Comparison of ENCODE assay signal across 9 cellular contexts in genomic region chr22:41021655-41022454, GRCh38.
A peak's percentile ranks its signal among the peaks of the same experiment; 100 is the strongest.
DNase-seq lines count a peak whose midpoint lies in the region; ATAC-seq, FAIRE-seq and TF ChIP-seq lines count a peak whose summit lies in the region.
"Had no signal": no experiment of that assay in that cellular context is flagged by ENCODE, and none has a peak within 500 bp of the region (broad histone marks: within the 10 kb centered on the region; RNA-seq: fewer than 3 reads in every experiment).

No MANE protein-coding gene starts in this region.

- H3K36me3 ChIP-seq in MM.1S (replicated peaks; ENCODE audit: insufficient read depth, low read length) (no peaks in the 10 kb centered on the region), iPS-20b (ENCODE audit: insufficient read depth, low read depth, low read length) (no peaks in the 10 kb centered on the region), small intestine (ENCODE audit: control insufficient read depth in 2 of 2, insufficient read depth in 2 of 2, low read length in 2 of 2) (no peaks in the 10 kb centered on the region)

- H3K4me3 Mint-ChIP-seq in brain: peak overlapping the region; percentile 88 to 94 (median 91)

- peak; percentile 9; the same call in 1 of the 2 replicates for TF ChIP-seq CTCF in MM.1S (IDR thresholded peaks at IDR 0.05; ENCODE audit: low read length)
- TF ChIP-seq CTCF in brain (conservative IDR thresholded peaks at IDR 0.05): no peak

- no peaks in the 10 kb centered on the region for H3K36me3 Mint-ChIP-seq in brain

- H4K20me1 ChIP-seq in MM.1S (ENCODE audit: insufficient read depth, low read length): no peaks in the 10 kb centered on the region

- no peaks in the 10 kb centered on the region for H3K9me2 ChIP-seq in MM.1S (replicated peaks; ENCODE audit: insufficient read depth, low read length)

- no peaks in the 10 kb centered on the region for H3K79me2 ChIP-seq in MM.1S (ENCODE audit: low read length)

- H3K9ac ChIP-seq in MM.1S (ENCODE audit: low read length): peak overlapping the region; percentile 92
- peak overlapping the region; percentile 85 for H3K9ac ChIP-seq in iPS-20b (ENCODE audit: low read depth, low read length)

- peaks cover 0 to 4% (median 3%) of the 10 kb centered on the region in 5 experiments for H3K9me3 Mint-ChIP-seq in brain

- H3K4me2 ChIP-seq in MM.1S (ENCODE audit: low read depth, low read length): peak overlapping the region; percentile 82

- peaks cover 27% of the 10 kb centered on the region for H3F3A ChIP-seq in MM.1S (ENCODE audit: insufficient read depth, low read length)

- DNase-seq in DMS153 (lab: John Stamatoyannopoulos, UW): peak; percentile 47
- DNase-seq in MM.1S: peak; percentile 69
- DNase-seq in T-helper 9 cell: peak; percentile 31
- DNase-seq in small intestine: peak; percentile 81

- H3K4me1 Mint-ChIP-seq in brain: peaks cover 22% of the 10 kb centered on the region

- H3K9me3 ChIP-seq in MM.1S (replicated peaks; ENCODE audit: insufficient read depth, low read length) (no peaks in the 10 kb centered on the region), iPS-20b (ENCODE audit: insufficient read depth, low read depth, low read length) (no peaks in the 10 kb centered on the region), small intestine (ENCODE audit: control insufficient read depth, low read depth) (no peaks in the 10 kb centered on the region)

- ATAC-seq in GM21576 (IDR thresholded peaks at IDR 0.05; ENCODE audit: unreplicated experiment) (peak; percentile 57), GM21717 (IDR thresholded peaks at IDR 0.05; ENCODE audit: unreplicated experiment) (no peak)

- H3K27me3 ChIP-seq in MM.1S (replicated peaks; ENCODE audit: insufficient read depth, low read length) (no peaks in the 10 kb centered on the region), iPS-20b (ENCODE audit: insufficient read depth, low read length) (peaks cover 9% of the 10 kb centered on the region; the same call in 1 of the 2 replicates), small intestine (ENCODE audit: control insufficient read depth in 2 of 2, insufficient read depth in 2 of 2, low read length in 2 of 2) (no peaks in the 10 kb centered on the region)

- peak overlapping the region; percentile 90 for H3K4me3 ChIP-seq in MM.1S (ENCODE audit: low read length)
- peak overlapping the region; percentile 70 for H3K4me3 ChIP-seq in iPS-20b (ENCODE audit: low read length)
- H3K4me3 ChIP-seq in small intestine (ENCODE audit: low read depth in 1 of 2, low read length in 2 of 2): peak overlapping the region; percentile 76

- H3K4me1 ChIP-seq in MM.1S (ENCODE audit: low read length) (peaks cover 10% of the 10 kb centered on the region), iPS-20b (ENCODE audit: insufficient read depth, low read length) (peaks cover 8% of the 10 kb centered on the region; the same call in 1 of the 2 replicates), small intestine (ENCODE audit: control insufficient read depth in 2 of 2, insufficient read depth in 1 of 2, low read depth in 1 of 2, low read length in 1 of 2) (peaks cover 0 to 5% of the 10 kb centered on the region in 2 donors)

- FAIRE-seq in small intestine (lab: Jason Lieb, UNC): no peak
- FAIRE-seq: endometrium had no signal

- H3K27ac Mint-ChIP-seq in brain: peak overlapping the region; percentile 86 to 98 (median 97)

- peaks cover 4% of the 10 kb centered on the region for H3K27me3 Mint-ChIP-seq in brain

- peak overlapping the region; percentile 90 for H3K27ac ChIP-seq in MM.1S (ENCODE audit: low read length)
- peak overlapping the region; percentile 27 for H3K27ac ChIP-seq in iPS-20b (ENCODE audit: low read length)
- peak overlapping the region; percentile 99 for H3K27ac ChIP-seq in small intestine (ENCODE audit: low read depth in 1 of 2, low read length in 1 of 2)

- peak overlapping the region; percentile 95 for H2AFZ ChIP-seq in MM.1S (ENCODE audit: low read length)

- WGBS in small intestine, 3 donors: 0 to 1% (median 0%) methylated on average over 57 to 84 of the region's 84 CpGs

Comparison
In these comparisons a context has a peak if more than half of its experiments do, and no peak if none do; other contexts are left out.
1. DNase-seq: peak in every context shown above with its lines; median percentile 81 in small intestine; 69 in MM.1S; 47 in DMS153; 31 in T-helper 9 cell.
2. H3K27ac ChIP-seq: peak in every context shown above with its lines; median percentile 99 in small intestine; 90 in MM.1S; 27 in iPS-20b.